11 cellular contexts compared by ENCODE assay signal in genomic region chr13:98549006-98549727, GRCh38. TPM values are rescaled to one million over a fixed set of nuclear protein-coding genes. Genes with fewer than 3 reads are reported as not detected.
DNase-seq lines count a peak whose midpoint lies in the region; ATAC-seq and TF ChIP-seq lines count a peak whose summit lies in the region.
"Had no signal": no experiment of that assay in that cellular context is flagged by ENCODE, and none has a peak within 500 bp of the region (broad histone marks: within the 10 kb centered on the region; RNA-seq: fewer than 3 reads in every experiment).

No MANE protein-coding gene starts in this region.

- ATAC-seq in upper lobe of left lung (ENCODE audit: low FRiP score in 2 of 2) (peak; percentile 15 to 67), HG03196 (IDR thresholded peaks at IDR 0.05; ENCODE audit: unreplicated experiment) (no peak)

- H3K4me3 ChIP-seq in fibroblast of mammary gland (ENCODE audit: control insufficient read depth, low read depth, low read length), result no peak overlapping the region
- no peak overlapping the region for H3K4me3 ChIP-seq in upper lobe of left lung
- H3K4me3 ChIP-seq: lung had no signal

- peaks cover 83% of the 10 kb centered on the region for H3K4me1 Mint-ChIP-seq in activated naive CD4-positive, alpha-beta T cell treated with anti-CD3 and anti-CD28 coated beads for 36 hours (ENCODE audit: low read depth)

- CTCF ChIA-PET in activated naive CD4-positive, alpha-beta T cell treated with anti-CD3 and anti-CD28 coated beads for 36 hours (lab: Charles Lee), result interaction anchor here (0.8 to 1.8 kb wide), 5 partner anchors 8 to 22 kb away, joined by 3 to 7 read pairs (median 4); no protein-coding TSS in a partner anchor

- TF ChIP-seq POLR2A in upper lobe of left lung (IDR thresholded peaks at IDR 0.05), result no peak

- WGBS in upper lobe of left lung, 2 donors, result 75 to 82% methylated on average over 7 of the region's 7 CpGs

- H3K4me1 ChIP-seq in upper lobe of left lung, result peaks cover 28 to 54% (median 29%) of the 10 kb centered on the region in 4 donors

- H3K27ac ChIP-seq in upper lobe of left lung, result peak overlapping the region in 1 of 4 donors; percentile 22

- peaks cover 0 to 14% (median 0%) of the 10 kb centered on the region in 4 donors for H3K36me3 ChIP-seq in upper lobe of left lung

- intact Hi-C loops in activated naive CD4-positive, alpha-beta T cell treated with anti-CD3 and anti-CD28 coated beads for 36 hours (cut with micrococcal nuclease), result no loop called here

- no peaks in the 10 kb centered on the region for H3K27me3 ChIP-seq in upper lobe of left lung

- no peak for TF ChIP-seq EP300 in upper lobe of left lung (IDR thresholded peaks at IDR 0.05)

- no peak for DNase-seq in activated naive CD4-positive, alpha-beta T cell treated with anti-CD3 and anti-CD28 coated beads for 36 hours
- no peak for DNase-seq in activated naive CD4-positive, alpha-beta T cell treated with Interleukin-2 at 50 U/mL for 16 hours
- peak; percentile 83 for DNase-seq in RPMI7951 (ENCODE audit: low read depth)
- peak; percentile 96 for DNase-seq in fibroblast of mammary gland (ENCODE audit: low read depth)
- no peak for DNase-seq in upper lobe of left lung
- no peak for DNase-seq in NCI-H128 (lab: John Stamatoyannopoulos, UW; ENCODE audit: unreplicated experiment)
- DNase-seq in NCI-H2196 treated with DMSO at 0.1 percent for 48 hours (lab: John Stamatoyannopoulos, UW; ENCODE audit: unreplicated experiment), result no peak
- DNase-seq: activated naive CD4-positive, alpha-beta T cell treated with anti-CD3 and anti-CD28 coated beads, Interleukin-2, amount 10 ng/mL, durations not matched to agents 7 days and 5 days; H7 had no signal

- no peaks in the 10 kb centered on the region for H3K9me3 Mint-ChIP-seq in activated naive CD4-positive, alpha-beta T cell treated with anti-CD3 and anti-CD28 coated beads for 36 hours
- H3K9me3 Mint-ChIP-seq: activated naive CD4-positive, alpha-beta T cell treated with anti-CD3 and anti-CD28 coated beads, Interleukin-2, amount 10 ng/mL, durations not matched to agents 7 days and 5 days had no signal

- no peak overlapping the region for H3K4me3 Mint-ChIP-seq in activated naive CD4-positive, alpha-beta T cell treated with anti-CD3 and anti-CD28 coated beads for 36 hours
- H3K4me3 Mint-ChIP-seq: activated naive CD4-positive, alpha-beta T cell treated with anti-CD3 and anti-CD28 coated beads, Interleukin-2, amount 10 ng/mL, durations not matched to agents 7 days and 5 days had no signal

- H3K36me3 Mint-ChIP-seq in activated naive CD4-positive, alpha-beta T cell treated with anti-CD3 and anti-CD28 coated beads for 36 hours (ENCODE audit: low read depth), result peaks cover 24% of the 10 kb centered on the region

- TF ChIP-seq CTCF in fibroblast of mammary gland (conservative IDR thresholded peaks at IDR 0.05; ENCODE audit: control insufficient read depth, insufficient read depth, low read depth, low read length), result no peak
- no peak for TF ChIP-seq CTCF in upper lobe of left lung (IDR thresholded peaks at IDR 0.05)

- no peaks in the 10 kb centered on the region for H3K27me3 Mint-ChIP-seq in activated naive CD4-positive, alpha-beta T cell treated with anti-CD3 and anti-CD28 coated beads for 36 hours (ENCODE audit: low read depth)
- H3K27me3 Mint-ChIP-seq: activated naive CD4-positive, alpha-beta T cell treated with anti-CD3 and anti-CD28 coated beads, Interleukin-2, amount 10 ng/mL, durations not matched to agents 7 days and 5 days had no signal

- peaks cover 0 to 4% (median 0%) of the 10 kb centered on the region in 4 donors for H3K9me3 ChIP-seq in upper lobe of left lung

- peak overlapping the region; percentile 59 for H3K27ac Mint-ChIP-seq in activated naive CD4-positive, alpha-beta T cell treated with anti-CD3 and anti-CD28 coated beads for 36 hours

RNA-seq across cellular contexts. Expression of gene STK24, which starts 27.7 kb away (rescaled TPM):
- total RNA-seq in activated naive CD4-positive, alpha-beta T cell treated with anti-CD3 and anti-CD28 coated beads for 36 hours, result 10 to 100 TPM; 95.5 to 96.7 TPM
- total RNA-seq in RPMI7951 (2014; rRNA removed; shearing (Covaris generic)), result 74.9 and 92.5 TPM in 2 replicates
- 10 to 100 TPM; 51.3 to 89.8 (median 78.6) TPM for total RNA-seq in upper lobe of left lung

Comparison
In these comparisons a context has a peak if more than half of its experiments do, and no peak if none do; other contexts are left out.
1. DNase-seq: peak in RPMI7951 (single experiment) and fibroblast of mammary gland (single experiment); none in activated naive CD4-positive, alpha-beta T cell treated with anti-CD3 and anti-CD28 coated beads for 36 hours (single experiment), activated naive CD4-positive, alpha-beta T cell treated with Interleukin-2 at 50 U/mL for 16 hours (single experiment), upper lobe of left lung (0 of 2), NCI-H128 (single experiment) and NCI-H2196 treated with DMSO at 0.1 percent for 48 hours (single experiment).